20 cellular contexts compared by ENCODE assay signal in the genomic region with DNA sequence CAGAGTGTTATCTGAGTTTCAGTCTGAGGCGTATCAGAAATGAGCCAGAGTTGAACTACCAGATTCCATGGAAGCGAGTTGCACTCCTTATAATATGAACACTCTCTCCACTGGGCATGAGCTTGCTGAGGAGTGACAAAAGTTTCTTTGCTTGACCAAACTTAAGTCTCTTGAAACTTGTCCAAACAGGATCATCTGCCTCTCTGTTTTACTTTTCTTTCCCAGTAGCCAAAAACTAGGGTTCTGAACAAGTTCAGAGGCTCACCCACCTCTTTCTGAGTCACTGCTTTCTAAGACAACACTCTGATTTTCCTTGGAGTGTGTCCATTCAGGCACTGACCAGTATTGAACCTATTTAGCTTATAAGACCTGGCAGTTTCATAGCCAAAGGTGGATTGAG.
DNase-seq lines count a peak whose midpoint lies in the region; ATAC-seq and TF ChIP-seq lines count a peak whose summit lies in the region.
"Had no signal": no experiment of that assay in that cellular context is flagged by ENCODE, and none has a peak within 500 bp of the region (broad histone marks: within the 10 kb centered on the region; RNA-seq: fewer than 3 reads in every experiment).

No MANE protein-coding gene starts in this region.

- H4K8ac ChIP-seq in IMR-90 (ENCODE audit: low read depth in 2 of 2, low read length in 2 of 2) = peak overlapping the region in 1 of 2 experiments; percentile 11; a peak in 2 of 4 replicates

- no peak overlapping the region for H3K27ac Mint-ChIP-seq in immature natural killer cell
- H3K27ac Mint-ChIP-seq: activated CD8-positive, alpha-beta memory T cell treated with anti-CD3 and anti-CD28 coated beads, Interleukin-2, amount 10 ng/mL, durations not matched to agents 7 days and 5 days; stimulated activated naive B cell treated with anti-CD40 and anti-IgM and Interleukin-4, amounts not matched to agents 10 μg/mL and 1 μg/mL and 100 μg/mL, for 72 hours; T-cell had no signal

- no peaks in the 10 kb centered on the region for H3K27me3 Mint-ChIP-seq in immature natural killer cell (ENCODE audit: low read depth in 3 of 3)
- H3K27me3 Mint-ChIP-seq: activated CD8-positive, alpha-beta memory T cell treated with anti-CD3 and anti-CD28 coated beads, Interleukin-2, amount 10 ng/mL, durations not matched to agents 7 days and 5 days; stimulated activated naive B cell treated with anti-CD40 and anti-IgM and Interleukin-4, amounts not matched to agents 10 μg/mL and 1 μg/mL and 100 μg/mL, for 72 hours; T-cell had no signal

- H3K18ac ChIP-seq in IMR-90 (ENCODE audit: low read depth, low read length) = peak overlapping the region; percentile 2; the same call in 1 of the 2 replicates

- H3K4me3 Mint-ChIP-seq in immature natural killer cell = no peak overlapping the region
- H3K4me3 Mint-ChIP-seq: activated CD8-positive, alpha-beta memory T cell treated with anti-CD3 and anti-CD28 coated beads, Interleukin-2, amount 10 ng/mL, durations not matched to agents 7 days and 5 days; stimulated activated naive B cell treated with anti-CD40 and anti-IgM and Interleukin-4, amounts not matched to agents 10 μg/mL and 1 μg/mL and 100 μg/mL, for 72 hours; T-cell had no signal

- no peaks in the 10 kb centered on the region for H3K9me3 Mint-ChIP-seq in immature natural killer cell

- H3K4me2 ChIP-seq in IMR-90 (ENCODE audit: low read depth, low read length) = peak overlapping the region; percentile 70; the same call in 1 of the 2 replicates

- H3K79me1 ChIP-seq in IMR-90 (ENCODE audit: low read depth in 1 of 2, low read length in 2 of 2) = no peaks in the 10 kb centered on the region

- peaks cover 2% of the 10 kb centered on the region; the same call in 1 of the 2 replicates for H3K4me1 ChIP-seq in IMR-90 (ENCODE audit: control insufficient read depth, insufficient read depth, low read length)
- H3K4me1 ChIP-seq: sigmoid colon, uterus had no signal

- H3K14ac ChIP-seq in IMR-90 (replicated peaks; ENCODE audit: low read depth, low read length) = peak overlapping the region; percentile 76; the same call in 1 of the 2 replicates

- no peak for TF ChIP-seq POLR2A in IMR-90 (IDR thresholded peaks at IDR 0.05; ENCODE audit: low read depth, low read length)

- peak overlapping the region; percentile 71 for H2BK5ac ChIP-seq in IMR-90 (ENCODE audit: low read depth, low read length, poor library complexity, severe bottlenecking)

- H3K9me3 ChIP-seq in IMR-90 (ENCODE audit: control insufficient read depth, insufficient read depth, low read length) = no peaks in the 10 kb centered on the region
- H3K9me3 ChIP-seq: sigmoid colon, uterus had no signal

- H3K56ac ChIP-seq in IMR-90 (ENCODE audit: extremely low read depth, insufficient read depth, low read length) = no peak overlapping the region; the same call in 1 of the 2 replicates

- no peak overlapping the region for H2AFZ ChIP-seq in IMR-90 (replicated peaks; ENCODE audit: low read length, poor library complexity)

- H3K27ac ChIP-seq in IMR-90 (ENCODE audit: insufficient read depth, low read length) = no peak overlapping the region

- no peaks in the 10 kb centered on the region for H3K9me1 ChIP-seq in IMR-90 (ENCODE audit: insufficient read depth, low read length)

- TF ChIP-seq CTCF in IMR-90 (conservative IDR thresholded peaks at IDR 0.05; ENCODE audit: low read depth, low read length) (no peak), cardiac fibroblast (IDR thresholded peaks at IDR 0.05; ENCODE audit: low read depth, low read length) (no peak), kidney epithelial cell (IDR thresholded peaks at IDR 0.05; ENCODE audit: insufficient read depth, low read length, poor library complexity, severe bottlenecking) (no peak)

- CTCF ChIA-PET in IMR-90 (lab: Yijun Ruan, JAX) = interaction anchor here (0.6 to 1.1 kb wide), 2 partner anchors 11 to 270 kb away, joined by 3 to 6 read pairs; no protein-coding TSS in a partner anchor

- peak overlapping the region; percentile 6; the same call in 1 of the 2 replicates for H4K5ac ChIP-seq in IMR-90 (ENCODE audit: low read depth, low read length)

- intact Hi-C loops in IMR-90 (cut with micrococcal nuclease) = no loop called here

- 0 out of 2 replicates have a peak overlapping the region, but pooled peaks have one; percentile 19 for H3K23ac ChIP-seq in IMR-90 (ENCODE audit: low read depth, low read length)

- no peak for TF ChIP-seq RAD21 in IMR-90 (IDR thresholded peaks at IDR 0.05; ENCODE audit: low read length)

- dilution Hi-C loops in IMR-90 (cut with HindIII; ENCODE audit: low sequenced_read_pairs, unreplicated experiment) = no loop called here

- WGBS in IMR-90 (ENCODE audit: extremely low coverage in 2 of 2, insufficient read length in 1 of 2), 2 experiments = no CpG with 5 or more reads among the region's 2 CpGs

- H2BK20ac ChIP-seq in IMR-90 (ENCODE audit: low read depth, low read length) = peak overlapping the region; percentile 27; the same call in 1 of the 2 replicates

- no TSS peak for BruUV-seq in IMR-90 (replicated peaks; lab: Mats Ljungman, UMichigan)

- H3K4me3 ChIP-seq in IMR-90 (ENCODE audit: insufficient read depth, low read depth, low read length) (no peak overlapping the region), cardiac fibroblast (replicated peaks in 1 of 2; ENCODE audit: low read depth in 2 of 2, low read length in 2 of 2) (no peak overlapping the region), kidney epithelial cell (ENCODE audit: low read depth, low read length) (no peak overlapping the region)
- H3K4me3 ChIP-seq: sigmoid colon, uterus had no signal

- H3K36me3 ChIP-seq in IMR-90 (ENCODE audit: control insufficient read depth, insufficient read depth, low read length) (no peaks in the 10 kb centered on the region), kidney epithelial cell (ENCODE audit: control insufficient read depth, insufficient read depth, low read length) (no peaks in the 10 kb centered on the region)
- H3K36me3 ChIP-seq: sigmoid colon, uterus had no signal

- no peak overlapping the region for H2AK5ac ChIP-seq in IMR-90 (ENCODE audit: low read depth, low read length)

- no peaks in the 10 kb centered on the region for H4K20me1 ChIP-seq in IMR-90 (ENCODE audit: insufficient read depth, low read length)

- peak overlapping the region; percentile 57 for H2BK120ac ChIP-seq in IMR-90 (ENCODE audit: low read depth, low read length)

- H3K4ac ChIP-seq in IMR-90 (ENCODE audit: low read depth, low read length) = peak overlapping the region; percentile 1; the same call in 1 of the 2 replicates

- peak; percentile 35 for DNase-seq in A172 (ENCODE audit: low spot score)
- peak; percentile 81 for DNase-seq in IMR-90
- peak; percentile 24 to 49 for DNase-seq in cardiac fibroblast (ENCODE audit: low read depth in 2 of 2)
- peak; percentile 34 for DNase-seq in kidney epithelial cell (ENCODE audit: low read depth)
- DNase-seq in NCI-H510A treated with DMSO at 0.1 percent for 48 hours (lab: John Stamatoyannopoulos, UW) = no peak
- DNase-seq in immature natural killer cell = no peak
- DNase-seq: activated CD4-positive, CD25-positive, alpha-beta regulatory T cell; activated CD8-positive, alpha-beta memory T cell treated with anti-CD3 and anti-CD28 coated beads, Interleukin-2, amount 10 ng/mL, durations not matched to agents 7 days and 5 days; activated naive CD4-positive, alpha-beta T cell; GOT3; hypothalamus; KBM-7; NCI-H1417 treated with DMSO at 0.1 percent for 48 hours; NCI-H510A; sigmoid colon; stimulated activated naive B cell treated with anti-CD40 and anti-IgM and Interleukin-4, amounts not matched to agents 10 μg/mL and 1 μg/mL and 100 μg/mL, for 72 hours; T-cell; uterus had no signal

- H3K9ac ChIP-seq in IMR-90 (ENCODE audit: low read depth, low read length) = no peak overlapping the region

- no peaks in the 10 kb centered on the region for H3K4me1 Mint-ChIP-seq in immature natural killer cell
- H3K4me1 Mint-ChIP-seq: activated CD8-positive, alpha-beta memory T cell treated with anti-CD3 and anti-CD28 coated beads, Interleukin-2, amount 10 ng/mL, durations not matched to agents 7 days and 5 days; stimulated activated naive B cell treated with anti-CD40 and anti-IgM and Interleukin-4, amounts not matched to agents 10 μg/mL and 1 μg/mL and 100 μg/mL, for 72 hours; T-cell had no signal

- H4K91ac ChIP-seq in IMR-90 (ENCODE audit: insufficient read depth, low read depth, low read length) = peak overlapping the region; percentile 21; the same call in 1 of the 2 replicates

- no peaks in the 10 kb centered on the region for H3K27me3 ChIP-seq in IMR-90 (ENCODE audit: control insufficient read depth, insufficient read depth, low read length)
- H3K27me3 ChIP-seq in kidney epithelial cell (ENCODE audit: control insufficient read depth, insufficient read depth, low read length) = no peaks in the 10 kb centered on the region
- H3K27me3 ChIP-seq: sigmoid colon, uterus had no signal

- in situ Hi-C loops in IMR-90 (cut with MboI; ENCODE audit: low sequenced_read_pairs) = no loop called here

- H2BK15ac ChIP-seq in IMR-90 (ENCODE audit: low read depth, low read length) = no peak overlapping the region

- no peaks in the 10 kb centered on the region for H3K36me3 Mint-ChIP-seq in immature natural killer cell
- H3K36me3 Mint-ChIP-seq: activated CD8-positive, alpha-beta memory T cell treated with anti-CD3 and anti-CD28 coated beads, Interleukin-2, amount 10 ng/mL, durations not matched to agents 7 days and 5 days; stimulated activated naive B cell treated with anti-CD40 and anti-IgM and Interleukin-4, amounts not matched to agents 10 μg/mL and 1 μg/mL and 100 μg/mL, for 72 hours; T-cell had no signal

- POLR2A ChIA-PET in IMR-90 (lab: Charles Lee; ENCODE audit: unreplicated experiment) = no interaction called here

- peak; percentile 92 for ATAC-seq in IMR-90 (ENCODE audit: low read depth)
- no peak for ATAC-seq in HG02763 (IDR thresholded peaks at IDR 0.05; ENCODE audit: unreplicated experiment)
- ATAC-seq in GM18867 (IDR thresholded peaks at IDR 0.05; ENCODE audit: unreplicated experiment) = no peak
- ATAC-seq: activated CD8-positive, alpha-beta memory T cell treated with anti-CD3 and anti-CD28 coated beads, Interleukin-2, amount 10 ng/mL, durations not matched to agents 7 days and 5 days; stimulated activated naive B cell treated with anti-CD40 and anti-IgM and Interleukin-4, amounts not matched to agents 10 μg/mL and 1 μg/mL and 100 μg/mL, for 72 hours; T-cell had no signal

- no peak overlapping the region for H2AK9ac ChIP-seq in IMR-90 (replicated peaks; ENCODE audit: low read depth, low read length, poor library complexity)

TF ChIP-seq in IMR-90, 13 proteins besides CTCF, POLR2A, EP300 and RAD21:
- no peak for TF ChIP-seq MAFK (IDR thresholded peaks at IDR 0.05; ENCODE audit: low read depth, low read length)
- TF ChIP-seq MAZ (IDR thresholded peaks at IDR 0.05; ENCODE audit: borderline replicate concordance, low read depth, low read length) = no peak
- no peak for TF ChIP-seq CEBPB (IDR thresholded peaks at IDR 0.05; ENCODE audit: low read depth, low read length)
- TF ChIP-seq FOS (IDR thresholded peaks at IDR 0.05; ENCODE audit: low read depth, low read length) = peak; percentile 34; the same call in 1 of the 2 replicates
- TF ChIP-seq MXI1 (IDR thresholded peaks at IDR 0.05; ENCODE audit: borderline replicate concordance, low read depth, low read length) = no peak
- no peak for TF ChIP-seq CHD1 (IDR thresholded peaks at IDR 0.05; ENCODE audit: low read depth, low read length)
- TF ChIP-seq RCOR1 (IDR thresholded peaks at IDR 0.05; ENCODE audit: insufficient replicate concordance, low read length) = no peak

Comparison
In these comparisons a context has a peak if more than half of its experiments do, and no peak if none do; other contexts are left out.
1. DNase-seq: peak in A172 (single experiment), IMR-90 (single experiment), cardiac fibroblast (2 of 2) and kidney epithelial cell (single experiment); none in NCI-H510A treated with DMSO at 0.1 percent for 48 hours (single experiment) and immature natural killer cell (0 of 3).